ENCODE assay signal across 9 cellular contexts in the genomic region with DNA sequence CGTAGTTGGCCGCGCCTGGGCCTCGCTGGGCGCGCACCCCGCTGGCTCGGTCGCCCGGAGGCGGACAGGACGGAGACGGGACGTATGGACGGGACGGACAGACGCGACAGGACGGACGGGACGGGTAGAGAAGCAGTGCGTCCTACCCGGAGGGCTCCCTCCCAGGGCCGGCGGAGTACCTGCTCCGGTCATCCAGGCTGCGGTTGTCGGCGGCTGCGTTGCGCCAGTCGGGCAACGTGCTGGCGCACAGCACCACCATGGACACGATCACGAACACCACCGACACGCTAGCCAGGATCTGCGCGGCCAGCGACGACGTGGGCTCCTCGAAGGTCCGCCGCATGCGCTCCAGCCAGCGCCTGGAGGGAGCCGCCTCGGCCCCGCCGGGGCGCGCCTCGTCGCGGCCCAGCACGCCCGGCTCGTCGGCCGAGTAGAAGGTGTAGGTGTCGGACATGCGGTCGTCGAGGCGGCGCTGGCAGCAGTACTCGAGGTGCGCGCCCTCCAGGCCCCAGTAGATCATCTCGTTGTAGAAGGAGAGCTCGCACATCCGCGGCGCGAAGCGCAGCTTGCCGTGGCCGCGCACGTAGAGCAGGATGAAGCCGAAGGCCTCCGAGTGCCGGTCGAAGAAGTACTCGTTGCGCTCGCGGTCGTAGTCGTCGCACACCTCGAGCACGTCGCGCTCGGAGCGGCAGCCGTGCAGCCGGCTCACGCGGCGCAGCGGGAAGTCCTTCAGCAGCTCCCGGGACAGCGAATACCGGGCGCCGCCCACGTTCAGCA. TPM values are rescaled to one million over a fixed set of nuclear protein-coding genes. Genes with fewer than 3 reads are reported as not detected.
DNase-seq lines count a peak whose midpoint lies in the region; ATAC-seq and TF ChIP-seq lines count a peak whose summit lies in the region.
"Had no signal": no experiment of that assay in that cellular context is flagged by ENCODE, and none has a peak within 500 bp of the region (broad histone marks: within the 10 kb centered on the region; RNA-seq: fewer than 3 reads in every experiment).

No MANE protein-coding gene starts in this region.

- ATAC-seq in activated CD8-positive, alpha-beta T cell treated with anti-CD3 and anti-CD28 coated beads for 36 hours, result peak; percentile 43
- no peak for ATAC-seq in HG03460 (IDR thresholded peaks at IDR 0.05; ENCODE audit: unreplicated experiment)

- TF ChIP-seq EP300 in esophagus muscularis mucosa (IDR thresholded peaks at IDR 0.05), result no peak

- H3K4me3 ChIP-seq in esophagus muscularis mucosa (peak overlapping the region; percentile 61 to 76 (median 64)), skin epidermis (peak overlapping the region; percentile 34 to 59 (median 46))

- H3K27me3 Mint-ChIP-seq in activated CD8-positive, alpha-beta T cell treated with anti-CD3 and anti-CD28 coated beads for 36 hours, result peaks cover 6% of the 10 kb centered on the region

- H3K9me3 Mint-ChIP-seq in activated CD8-positive, alpha-beta T cell treated with anti-CD3 and anti-CD28 coated beads for 36 hours, result no peaks in the 10 kb centered on the region

- POLR2A ChIA-PET in activated CD8-positive, alpha-beta T cell treated with anti-CD3 and anti-CD28 coated beads for 36 hours (lab: Charles Lee), result interaction anchor here (0.7 to 1.7 kb wide), 4 partner anchors 11 to 168 kb away, joined by 3 to 6 read pairs (median 5); no protein-coding TSS in a partner anchor

- H3K4me3 Mint-ChIP-seq in activated CD8-positive, alpha-beta T cell treated with anti-CD3 and anti-CD28 coated beads for 36 hours, result peak overlapping the region; percentile 71

- H3K36me3 ChIP-seq in esophagus muscularis mucosa, result no peaks in the 10 kb centered on the region

- in situ Hi-C loops in KBM-7 (cut with MboI; ENCODE audit: low pct_unique_long_range_greater_than_20kb, low sequenced_read_pairs), result no loop called here

- H3K4me1 Mint-ChIP-seq in activated CD8-positive, alpha-beta T cell treated with anti-CD3 and anti-CD28 coated beads for 36 hours (ENCODE audit: low read depth), result peaks cover 17% of the 10 kb centered on the region

- peaks cover 9 to 49% (median 21%) of the 10 kb centered on the region in 4 donors for H3K27me3 ChIP-seq in esophagus muscularis mucosa

- no peak overlapping the region for H3K27ac Mint-ChIP-seq in activated CD8-positive, alpha-beta T cell treated with anti-CD3 and anti-CD28 coated beads for 36 hours

- H3K27ac ChIP-seq in esophagus muscularis mucosa (replicated peaks in 1 of 4), result no peak overlapping the region
- peak overlapping the region in 1 of 21 experiments; percentile 43 for H3K27ac ChIP-seq in skin epidermis

- no peak for TF ChIP-seq CTCF in activated CD8-positive, alpha-beta T cell treated with anti-CD3 and anti-CD28 coated beads for 36 hours (IDR thresholded peaks at IDR 0.05)
- TF ChIP-seq CTCF in esophagus muscularis mucosa (IDR thresholded peaks at IDR 0.05), result no peak

- no CpG with 5 or more reads among the region's 111 CpGs for WGBS in esophagus muscularis mucosa

- intact Hi-C loops in activated CD8-positive, alpha-beta T cell treated with anti-CD3 and anti-CD28 coated beads for 36 hours (cut with micrococcal nuclease), result no loop called here
- intact Hi-C loops in esophagus muscularis mucosa (cut with DNase I), result no loop called here

- H3K36me3 Mint-ChIP-seq in activated CD8-positive, alpha-beta T cell treated with anti-CD3 and anti-CD28 coated beads for 36 hours (ENCODE audit: low read depth), result no peaks in the 10 kb centered on the region

- DNase-seq in NCI-H82 (lab: John Stamatoyannopoulos, UW) (peak; percentile 73), NCI-H82 treated with DMSO at 0.1 percent for 48 hours (lab: John Stamatoyannopoulos, UW; ENCODE audit: unreplicated experiment) (no peak), esophagus muscularis mucosa (ENCODE audit: extremely low spot score) (no peak), KBM-7 (no peak), NCI-H187 treated with DMSO at 0.1 percent for 48 hours (lab: John Stamatoyannopoulos, UW) (no peak)
- peak; percentile 67 for DNase-seq in activated CD8-positive, alpha-beta T cell treated with anti-CD3 and anti-CD28 coated beads for 36 hours

- peaks cover 7 to 26% (median 26%) of the 10 kb centered on the region in 4 donors for H3K4me1 ChIP-seq in esophagus muscularis mucosa

- TF ChIP-seq POLR2A in esophagus muscularis mucosa (IDR thresholded peaks at IDR 0.05; ENCODE audit: low read depth), result no peak

- H3K9me3 ChIP-seq in esophagus muscularis mucosa, result no peaks in the 10 kb centered on the region

- CTCF ChIA-PET in activated CD8-positive, alpha-beta T cell treated with anti-CD3 and anti-CD28 coated beads for 36 hours (lab: Charles Lee), result interaction anchor here (0.8 to 3.9 kb wide), 4 partner anchors 133 to 171 kb away, joined by 3 to 32 read pairs (median 3); no protein-coding TSS in a partner anchor

RNA-seq across cellular contexts. Expression of a gene that starts 0.9 kb away (rescaled TPM):
- total RNA-seq in activated CD8-positive, alpha-beta T cell treated with anti-CD3 and anti-CD28 coated beads for 36 hours, result 1 to 10 TPM; 1.5 to 2.1 TPM
- total RNA-seq in esophagus muscularis mucosa, result under 1 TPM in 1 of 4 donors, not detected in 3; 0.17 TPM
- total RNA-seq: T-helper 1 cell treated with Interleukin-12 subunit alpha and Interleukin-12 subunit beta and Interleukin-4 antibody, amounts not matched to agents 30 ng/mL and 1 ng/mL, for 36 hours had no signal

Comparison
In these comparisons a context has a peak if more than half of its experiments do, and no peak if none do; other contexts are left out.
1. DNase-seq: peak in NCI-H82 (single experiment) and activated CD8-positive, alpha-beta T cell treated with anti-CD3 and anti-CD28 coated beads for 36 hours (single experiment); none in NCI-H82 treated with DMSO at 0.1 percent for 48 hours (single experiment), esophagus muscularis mucosa (single experiment), KBM-7 (single experiment) and NCI-H187 treated with DMSO at 0.1 percent for 48 hours (single experiment).